Comparison of ENCODE assay signal across 14 cellular contexts in the genomic region with DNA sequence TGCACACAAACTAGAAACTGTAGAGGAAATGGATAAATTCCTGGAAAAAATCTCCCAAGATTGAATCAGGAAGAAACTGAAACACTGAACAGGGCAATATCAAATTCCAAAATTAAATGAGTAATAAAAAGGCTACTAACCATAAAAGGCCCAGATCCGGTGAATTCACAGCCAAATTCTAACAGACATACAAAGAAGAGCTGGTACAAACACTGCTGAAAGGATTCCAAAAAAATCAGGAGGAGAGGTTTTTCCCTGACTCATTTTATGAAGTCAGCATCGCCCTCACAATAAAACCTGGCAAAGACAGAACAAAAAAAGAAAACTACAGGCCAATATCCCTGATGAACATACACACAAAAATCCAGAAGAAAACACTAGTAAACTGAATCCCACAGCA.
A peak's percentile ranks its signal among the peaks of the same experiment; 100 is the strongest.
DNase-seq lines count a peak whose midpoint lies in the region; ATAC-seq and TF ChIP-seq lines count a peak whose summit lies in the region.
"Had no signal": no experiment of that assay in that cellular context is flagged by ENCODE, and none has a peak within 500 bp of the region (broad histone marks: within the 10 kb centered on the region; RNA-seq: fewer than 3 reads in every experiment).

No MANE protein-coding gene starts in this region.

- H4K20me1 ChIP-seq in GM23248 (ENCODE audit: insufficient read depth) = no peaks in the 10 kb centered on the region

- no peak overlapping the region for H2AFZ ChIP-seq in GM23248

- H3K27me3 ChIP-seq in GM23248 (replicated peaks; ENCODE audit: insufficient read depth) (no peaks in the 10 kb centered on the region), adipocyte (replicated peaks; ENCODE audit: control insufficient read depth, insufficient read depth, low read length) (no peaks in the 10 kb centered on the region), skeletal muscle satellite cell (ENCODE audit: control insufficient read depth, insufficient read depth, low read length) (no peaks in the 10 kb centered on the region), psoas muscle (ENCODE audit: insufficient read depth in 3 of 3, low read length in 2 of 3) (peaks cover 0 to 2% (median 0%) of the 10 kb centered on the region in 3 donors)
- H3K27me3 ChIP-seq: right atrium auricular region had no signal

- H3K4me2 ChIP-seq in GM23248 (ENCODE audit: unreplicated experiment) = peak overlapping the region; percentile 89
- H3K4me2 ChIP-seq in skeletal muscle satellite cell (ENCODE audit: low read length) = peak overlapping the region; percentile 60

- 0 to 1% methylated on average over 2 of the region's 2 CpGs for WGBS in GM23248 (ENCODE audit: low coverage in 1 of 2, low lambda C conversion rate in 2 of 2, missing lambda C conversion rate in 2 of 2), 2 experiments
- WGBS in psoas muscle, 3 donors = 25 to 48% (median 32%) methylated on average over 2 of the region's 2 CpGs

- DNase-seq in GM23248 = peak; percentile 95
- peak; percentile 79 for DNase-seq in adipocyte (ENCODE audit: low read depth)
- peak; percentile 94 for DNase-seq in fibroblast of pulmonary artery (ENCODE audit: low read depth)
- no peak for DNase-seq in NCI-H2227 treated with DMSO at 0.1 percent for 48 hours (lab: John Stamatoyannopoulos, UW)
- no peak for DNase-seq in psoas muscle
- DNase-seq: activated T-cell treated with anti-CD3 and anti-CD28 coated beads, Interleukin-2, amount 50 U/mL, for 1 hour; CD4-positive, CD25-positive, alpha-beta regulatory T cell; naive B cell; NCI-H2171; T-cell had no signal

- H3K79me2 ChIP-seq in GM23248 (ENCODE audit: insufficient read depth) = peaks cover 23% of the 10 kb centered on the region

- intact Hi-C loops in psoas muscle (cut with DNase I) = no loop called here

- H3K9ac ChIP-seq in GM23248 = peak overlapping the region; percentile 66
- peak overlapping the region; percentile 70 for H3K9ac ChIP-seq in adipocyte (ENCODE audit: low read length)
- H3K9ac ChIP-seq in skeletal muscle satellite cell (ENCODE audit: low read depth, low read length) = peak overlapping the region; percentile 71

- TF ChIP-seq CTCF in fibroblast of pulmonary artery (IDR thresholded peaks at IDR 0.05; ENCODE audit: low read length, missing control alignments) = no peak
- TF ChIP-seq CTCF in psoas muscle (IDR thresholded peaks at IDR 0.05) = no peak

- H3K4me3 ChIP-seq in GM23248 (peak overlapping the region; percentile 50), adipocyte (ENCODE audit: low read length) (peak overlapping the region; percentile 53), fibroblast of pulmonary artery (replicated peaks; ENCODE audit: low read depth, low read length) (peak overlapping the region; percentile 17), skeletal muscle satellite cell (ENCODE audit: low read length) (peak overlapping the region; percentile 8), psoas muscle (no peak overlapping the region)
- H3K4me3 ChIP-seq: right atrium auricular region had no signal

- H3F3A ChIP-seq in GM23248 (ENCODE audit: insufficient read depth) = peaks cover 40% of the 10 kb centered on the region

- ATAC-seq in GM19452 (IDR thresholded peaks at IDR 0.05; ENCODE audit: unreplicated experiment) (no peak), GM18868 (IDR thresholded peaks at IDR 0.05; ENCODE audit: unreplicated experiment) (no peak), psoas muscle (no peak)
- ATAC-seq: T-cell had no signal

- H3K9me3 ChIP-seq in GM23248 (ENCODE audit: low read depth) = no peaks in the 10 kb centered on the region
- H3K9me3 ChIP-seq in adipocyte (ENCODE audit: control insufficient read depth, low read length) = peaks cover 25% of the 10 kb centered on the region
- peaks cover 7% of the 10 kb centered on the region for H3K9me3 ChIP-seq in skeletal muscle satellite cell (replicated peaks; ENCODE audit: low read length)
- H3K9me3 ChIP-seq in psoas muscle = peaks cover 6% of the 10 kb centered on the region

- H3K9me2 ChIP-seq in GM23248 (ENCODE audit: insufficient read depth) = no peaks in the 10 kb centered on the region

- in situ Hi-C loops in GM23248 (cut with MboI) = loop anchor here (25.0 kb wide), 1 partner anchor 406 kb away; no protein-coding TSS in a partner anchor

- H3K27ac ChIP-seq in GM23248 (peak overlapping the region; percentile 78), psoas muscle (no peak overlapping the region)
- H3K27ac ChIP-seq: right atrium auricular region had no signal

- H3K36me3 ChIP-seq in GM23248 (ENCODE audit: low read depth) (no peaks in the 10 kb centered on the region), adipocyte (ENCODE audit: control insufficient read depth, insufficient read depth, low read length, severe bottlenecking) (no peaks in the 10 kb centered on the region), skeletal muscle satellite cell (ENCODE audit: insufficient read depth, low read length) (no peaks in the 10 kb centered on the region), psoas muscle (ENCODE audit: insufficient read depth in 1 of 2, low read depth in 1 of 2) (no peaks in the 10 kb centered on the region)
- H3K36me3 ChIP-seq: right atrium auricular region had no signal

- H3K4me1 ChIP-seq in GM23248 (ENCODE audit: insufficient read depth) (peaks cover 45% of the 10 kb centered on the region), adipocyte (ENCODE audit: control insufficient read depth, insufficient read depth, low read length) (peaks cover 16% of the 10 kb centered on the region), skeletal muscle satellite cell (ENCODE audit: control insufficient read depth, insufficient read depth, low read length) (peaks cover 20% of the 10 kb centered on the region), psoas muscle (no peaks in the 10 kb centered on the region)
- H3K4me1 ChIP-seq: right atrium auricular region had no signal

Comparison
In these comparisons a context has a peak if more than half of its experiments do, and no peak if none do; other contexts are left out.
1. DNase-seq: peak in GM23248 (single experiment), adipocyte (single experiment) and fibroblast of pulmonary artery (single experiment); none in NCI-H2227 treated with DMSO at 0.1 percent for 48 hours (single experiment) and psoas muscle (0 of 2).
2. Peak in every context shown above with its lines, with median percentiles within 50 percentile points of each other: H3K9ac ChIP-seq.